ENCODE assay signal across 22 cellular contexts in genomic region chr11:75437966-75438659, GRCh38.
"Had no signal": no experiment of that assay in that cellular context is flagged by ENCODE, and none has a peak within 500 bp of the region (broad histone marks: within the 10 kb centered on the region; RNA-seq: fewer than 3 reads in every experiment).

No MANE protein-coding gene starts in this region.

- H3K27me3 ChIP-seq: body of pancreas, right atrium auricular region, upper lobe of left lung had no signal

- H3K4me1 ChIP-seq: body of pancreas, colonic mucosa, foreskin keratinocyte, right atrium auricular region had no signal

- H3K36me3 ChIP-seq: colonic mucosa, right atrium auricular region, suprapubic skin had no signal

- H3K4me3 Mint-ChIP-seq: activated CD4-positive, alpha-beta memory T cell treated with anti-CD3 and anti-CD28 coated beads, Interleukin-2, amount 10 ng/mL, durations not matched to agents 7 days and 5 days; activated CD4-positive, alpha-beta T cell treated with anti-CD3 and anti-CD28 coated beads for 36 hours; activated naive CD8-positive, alpha-beta T cell treated with anti-CD3 and anti-CD28 coated beads for 36 hours; immature natural killer cell; naive thymus-derived CD8-positive, alpha-beta T cell had no signal

- H3K27ac Mint-ChIP-seq: activated CD4-positive, alpha-beta memory T cell treated with anti-CD3 and anti-CD28 coated beads, Interleukin-2, amount 10 ng/mL, durations not matched to agents 7 days and 5 days; activated CD4-positive, alpha-beta T cell treated with anti-CD3 and anti-CD28 coated beads for 36 hours; activated naive CD8-positive, alpha-beta T cell treated with anti-CD3 and anti-CD28 coated beads for 36 hours; immature natural killer cell; naive thymus-derived CD8-positive, alpha-beta T cell had no signal

- H3K36me3 Mint-ChIP-seq: activated naive CD8-positive, alpha-beta T cell treated with anti-CD3 and anti-CD28 coated beads for 36 hours had no signal

- H3K9me3 ChIP-seq: body of pancreas, colonic mucosa, right atrium auricular region, suprapubic skin, upper lobe of left lung had no signal

- ATAC-seq: activated CD4-positive, alpha-beta T cell treated with anti-CD3 and anti-CD28 coated beads for 36 hours; body of pancreas; foreskin keratinocyte; naive thymus-derived CD8-positive, alpha-beta T cell; stimulated activated naive CD8-positive, alpha-beta T cell treated with anti-CD3 and anti-CD28 coated beads, Interleukin-15, Interleukin-2, amounts not matched to agents 100 U/mL and 50 U/mL, for 24 hours had no signal

- H3K4me3 ChIP-seq: body of pancreas, colonic mucosa, right atrium auricular region, skin epidermis, suprapubic skin, upper lobe of left lung had no signal

- H3K4me1 Mint-ChIP-seq: activated CD4-positive, alpha-beta T cell treated with anti-CD3 and anti-CD28 coated beads for 36 hours; activated naive CD8-positive, alpha-beta T cell treated with anti-CD3 and anti-CD28 coated beads for 36 hours; immature natural killer cell; naive thymus-derived CD8-positive, alpha-beta T cell had no signal

- H3K9me3 Mint-ChIP-seq: activated CD4-positive, alpha-beta memory T cell treated with anti-CD3 and anti-CD28 coated beads, Interleukin-2, amount 10 ng/mL, durations not matched to agents 7 days and 5 days; activated naive CD8-positive, alpha-beta T cell treated with anti-CD3 and anti-CD28 coated beads for 36 hours; immature natural killer cell; naive thymus-derived CD8-positive, alpha-beta T cell had no signal

- H3K27ac ChIP-seq: body of pancreas, colonic mucosa, foreskin keratinocyte, right atrium auricular region, skin epidermis, suprapubic skin, upper lobe of left lung had no signal

- DNase-seq: activated CD4-positive, alpha-beta memory T cell treated with anti-CD3 and anti-CD28 coated beads, Interleukin-2, amount 10 ng/mL, durations not matched to agents 7 days and 5 days; activated CD4-positive, alpha-beta T cell treated with anti-CD3 and anti-CD28 coated beads for 36 hours; activated gamma-delta T cell; activated naive CD8-positive, alpha-beta T cell treated with anti-CD3 and anti-CD28 coated beads for 36 hours; activated T-cell treated with anti-CD3 and anti-CD28 coated beads, Interleukin-2, amount 50 U/mL, for 48 hours; amygdala; body of pancreas; central memory CD4-positive, alpha-beta T cell; colonic mucosa; foreskin keratinocyte; head of caudate nucleus; immature natural killer cell; mesenchymal stem cell; naive thymus-derived CD8-positive, alpha-beta T cell; nucleus accumbens; stimulated activated CD4-positive, alpha-beta T cell treated with anti-CD3 and anti-CD28 coated beads, Interleukin-4, amount 100 ng/mL, for 4 hours; stimulated activated CD8-positive, alpha-beta memory T cell treated with anti-CD3 and anti-CD28 coated beads, Interleukin-4, amount 100 ng/mL, for 48 hours; stimulated activated naive CD8-positive, alpha-beta T cell treated with anti-CD3 and anti-CD28 coated beads, Interleukin-15, Interleukin-2, amounts not matched to agents 100 U/mL and 50 U/mL, for 24 hours; upper lobe of left lung had no signal
